Comparison of ENCODE assay signal across 7 cellular contexts in genomic region chr1:171245458-171246064, GRCh38. TPM values are rescaled to one million over a fixed set of nuclear protein-coding genes. Genes with fewer than 3 reads are reported as not detected.
DNase-seq lines count a peak whose midpoint lies in the region; ATAC-seq and TF ChIP-seq lines count a peak whose summit lies in the region.

No MANE protein-coding gene starts in this region.

- H3K9ac ChIP-seq in fibroblast of lung (ENCODE audit: insufficient read depth, low read length): no peak overlapping the region

- no peak overlapping the region for H3K4me2 ChIP-seq in DOHH2 (ENCODE audit: low read length)
- H3K4me2 ChIP-seq in fibroblast of lung (ENCODE audit: extremely low read depth, insufficient read depth, low read length): no peak overlapping the region

- intact Hi-C loops in ovary (cut with DNase I): loop anchor here in 1 of 4 donors (5.0 kb wide), 1 partner anchor 67 kb away; the partner anchor contains the start of gene FMO4

- ATAC-seq in GM19351 (IDR thresholded peaks at IDR 0.05; ENCODE audit: unreplicated experiment) (peak; percentile 89), HG03432 (IDR thresholded peaks at IDR 0.05; ENCODE audit: unreplicated experiment) (peak; percentile 87), HG03045 (IDR thresholded peaks at IDR 0.05; ENCODE audit: unreplicated experiment) (no peak)

- POLR2A ChIA-PET in RWPE1 (lab: Yijun Ruan, JAX; ENCODE audit: low non-redundant PET): no interaction called here

- H3K4me3 ChIP-seq in DOHH2 (ENCODE audit: low read length) (no peak overlapping the region), fibroblast of lung (replicated peaks in 1 of 4; ENCODE audit: control extremely low read depth in 1 of 4, insufficient read depth in 1 of 4, low read depth in 3 of 4, low read length in 4 of 4) (no peak overlapping the region), ovary (no peak overlapping the region)

- H3K27me3 ChIP-seq in DOHH2 (ENCODE audit: control insufficient read depth, low read length) (0 out of 2 replicates have a peak, but pooled peaks cover 3% of the 10 kb centered on the region), fibroblast of lung (ENCODE audit: control insufficient read depth, insufficient read depth, low read length) (no peaks in the 10 kb centered on the region), ovary (no peaks in the 10 kb centered on the region)

- 47 to 54% (median 54%) methylated on average over 6 of the region's 6 CpGs for WGBS in ovary, 3 donors

- H3K4me1 ChIP-seq in DOHH2 (ENCODE audit: control insufficient read depth, low read length) (no peaks in the 10 kb centered on the region), fibroblast of lung (ENCODE audit: control insufficient read depth, extremely low read depth, insufficient read depth, low read length) (no peaks in the 10 kb centered on the region), ovary (ENCODE audit: insufficient read depth) (no peaks in the 10 kb centered on the region)

- DNase-seq in RWPE1 (ENCODE audit: low spot score): peak; percentile 57
- peak; percentile 30 to 47 for DNase-seq in fibroblast of lung (ENCODE audit: low read depth in 2 of 2)
- peak in 1 of 5 donors; percentile 47 for DNase-seq in ovary

- H3F3A ChIP-seq in DOHH2 (ENCODE audit: control insufficient read depth, insufficient read depth): no peaks in the 10 kb centered on the region

- TF ChIP-seq CTCF in DOHH2 (IDR thresholded peaks at IDR 0.05; ENCODE audit: low read depth, low read length, poor library complexity, severe bottlenecking) (peak; percentile 78), RWPE1 (conservative IDR thresholded peaks at IDR 0.05; ENCODE audit: low read depth) (peak; percentile 77), fibroblast of lung (conservative IDR thresholded peaks at IDR 0.05 in 1 of 2, IDR thresholded peaks at IDR 0.05 in 1 of 2; ENCODE audit: low read depth in 1 of 2, low read length in 2 of 2) (peak; percentile 87), ovary (IDR thresholded peaks at IDR 0.05) (peak in 2 of 3 donors; percentile 32 to 47)

- no peaks in the 10 kb centered on the region for H4K20me1 ChIP-seq in DOHH2 (ENCODE audit: control insufficient read depth, insufficient read depth, low read depth, low read length)
- no peaks in the 10 kb centered on the region for H4K20me1 ChIP-seq in fibroblast of lung (ENCODE audit: control insufficient read depth, extremely low read depth, insufficient read depth, low read length)

- TF ChIP-seq POLR2A in ovary (IDR thresholded peaks at IDR 0.05): no peak

- H3K36me3 ChIP-seq in DOHH2 (ENCODE audit: control insufficient read depth, low read length) (no peaks in the 10 kb centered on the region), fibroblast of lung (ENCODE audit: control insufficient read depth, insufficient read depth, low read length) (no peaks in the 10 kb centered on the region), ovary (no peaks in the 10 kb centered on the region)

- CTCF ChIA-PET in RWPE1 (lab: Yijun Ruan, JAX): interaction anchor here (0.5 to 3.0 kb wide), 18 partner anchors 8 to 1409 kb away, joined by 3 to 27 read pairs (median 3); partner anchors contain the start of genes FMO4 and PRRC2C

- H3K9me3 ChIP-seq in DOHH2 (ENCODE audit: control insufficient read depth, insufficient read depth, low read length): no peaks in the 10 kb centered on the region
- no peaks in the 10 kb centered on the region for H3K9me3 ChIP-seq in fibroblast of lung (ENCODE audit: control insufficient read depth, insufficient read depth, low read depth, low read length)
- no peaks in the 10 kb centered on the region for H3K9me3 ChIP-seq in ovary

- H3K9me2 ChIP-seq in DOHH2 (replicated peaks; ENCODE audit: control insufficient read depth, low read length): no peaks in the 10 kb centered on the region

- no peak for TF ChIP-seq EP300 in ovary (IDR thresholded peaks at IDR 0.05)

- no peak overlapping the region for H3K27ac ChIP-seq in DOHH2 (ENCODE audit: low read depth, low read length)
- H3K27ac ChIP-seq in RWPE1: no peak overlapping the region
- H3K27ac ChIP-seq in fibroblast of lung (ENCODE audit: insufficient read depth, low read length): no peak overlapping the region
- H3K27ac ChIP-seq in ovary: no peak overlapping the region

- H3K79me2 ChIP-seq in DOHH2 (ENCODE audit: control insufficient read depth, low read length) (no peaks in the 10 kb centered on the region), fibroblast of lung (ENCODE audit: control insufficient read depth, insufficient read depth, low read length) (no peaks in the 10 kb centered on the region)

- H2AFZ ChIP-seq in fibroblast of lung (ENCODE audit: low read length): no peak overlapping the region

RNA-seq across cellular contexts. Expression of gene FMO1, which starts 2.7 kb away (rescaled TPM):
- 0.77 TPM in 1 of 2 replicates, not detected in the other for total RNA-seq in fibroblast of lung
- polyA plus RNA-seq in fibroblast of lung: 0.22 TPM in 1 of 2 replicates, not detected in the other
- 0.17 TPM in 1 of 2 replicates, not detected in the other for polyA plus RNA-seq in fibroblast of lung (2012)
- not detected in 2 replicates for polyA minus RNA-seq in fibroblast of lung (ENCODE audit: low replicate concordance)
- total RNA-seq in ovary: 10 to 100 TPM in 2 of 7 donors, 1 to 10 TPM in 4, not detected in 1; 4.1 to 15.0 (median 5.8) TPM
- 10 to 100 TPM in 1 of 2 donors, 1 to 10 TPM in 1; 3.8 to 32.2 TPM for polyA plus RNA-seq in ovary
